Comparison of ENCODE assay signal across 8 cellular contexts in the genomic region with DNA sequence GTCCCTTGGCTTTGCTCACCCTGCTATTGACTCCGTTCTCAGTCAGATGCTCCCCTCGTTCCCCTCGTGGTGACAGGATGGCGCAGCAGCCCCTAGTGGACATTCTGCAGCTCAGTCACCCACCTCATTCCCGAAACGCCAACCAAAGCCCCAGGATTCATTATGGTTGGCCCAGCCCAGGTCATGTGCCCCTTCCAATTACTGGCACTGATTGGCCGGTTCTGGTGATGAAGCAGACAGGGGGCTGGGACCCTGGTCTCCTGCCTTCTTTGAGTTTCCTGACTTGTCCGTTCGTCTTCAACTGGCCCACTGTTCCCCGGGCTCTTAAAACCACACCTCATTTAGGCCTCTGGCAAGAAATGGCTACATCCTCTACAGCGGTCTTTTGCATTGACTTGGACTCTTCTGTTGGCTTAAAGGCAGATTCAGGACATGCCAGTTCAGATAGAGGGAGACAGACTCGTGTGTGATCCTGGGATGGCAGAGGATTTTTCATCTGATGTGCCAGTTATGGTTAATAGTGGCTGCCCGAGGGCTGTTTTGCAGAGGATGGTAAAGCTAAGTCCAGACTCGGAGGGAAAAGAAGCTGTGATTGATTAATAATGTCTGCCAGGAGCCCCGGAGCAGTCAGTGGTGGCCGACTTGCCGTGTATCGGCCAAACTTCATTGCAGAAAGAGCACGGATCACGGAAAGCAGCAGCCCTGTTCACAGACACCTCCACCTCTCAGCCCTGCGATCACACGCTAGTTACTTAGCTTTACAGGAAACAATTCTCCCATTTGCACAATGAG. TPM values are rescaled to one million over a fixed set of nuclear protein-coding genes. Genes with fewer than 3 reads are reported as not detected.
DNase-seq lines count a peak whose midpoint lies in the region; ATAC-seq and TF ChIP-seq lines count a peak whose summit lies in the region.

No MANE protein-coding gene starts in this region.

- H3K4me3 ChIP-seq in HUES6 (ENCODE audit: low read depth, low read length), result peak overlapping the region; percentile 38; the same call in 1 of the 2 replicates
- peak overlapping the region; percentile 16 for H3K4me3 ChIP-seq in cardiac muscle cell
- peak overlapping the region; percentile 58 for H3K4me3 ChIP-seq in psoas muscle

- WGBS in psoas muscle, 3 donors, result 9 to 52% (median 25%) methylated on average over 22 of the region's 22 CpGs

- peak; percentile 79 to 97 (median 87) for ATAC-seq in psoas muscle
- no peak for ATAC-seq in HG03039 (IDR thresholded peaks at IDR 0.05; ENCODE audit: unreplicated experiment)
- ATAC-seq in GM18873 (IDR thresholded peaks at IDR 0.05; ENCODE audit: low FRiP score, unreplicated experiment), result no peak

- H3K36me3 ChIP-seq in HUES6 (ENCODE audit: control insufficient read depth, insufficient read depth, low read length), result no peaks in the 10 kb centered on the region
- no peaks in the 10 kb centered on the region for H3K36me3 ChIP-seq in cardiac muscle cell
- no peaks in the 10 kb centered on the region for H3K36me3 ChIP-seq in psoas muscle (ENCODE audit: insufficient read depth in 1 of 2, low read depth in 1 of 2)

- no peak overlapping the region for H3K9ac ChIP-seq in HUES6 (ENCODE audit: low read length)

- H3K27ac ChIP-seq in HUES6 (ENCODE audit: low read depth, low read length) (no peak overlapping the region), cardiac muscle cell (no peak overlapping the region), psoas muscle (peak overlapping the region; percentile 36)

- TF ChIP-seq CTCF in cardiac muscle cell (IDR thresholded peaks at IDR 0.05; ENCODE audit: low read depth, low read length), result peak; percentile 68
- peak; percentile 49 for TF ChIP-seq CTCF in psoas muscle (IDR thresholded peaks at IDR 0.05)

- H3K9me3 ChIP-seq in HUES6 (ENCODE audit: control insufficient read depth, insufficient read depth, low read depth, low read length) (peaks cover 12% of the 10 kb centered on the region), cardiac muscle cell (ENCODE audit: low read depth) (no peaks in the 10 kb centered on the region), psoas muscle (peaks cover 7% of the 10 kb centered on the region)

- DNase-seq in Ammon's horn (ENCODE audit: low spot score) (peak; percentile 89), cardiac muscle cell (ENCODE audit: low read depth in 1 of 2, low spot score in 1 of 2) (peak; percentile 71 to 91), psoas muscle (peak in 1 of 2 donors; percentile 75), SHP77 (lab: John Stamatoyannopoulos, UW) (no peak)
- peak; percentile 26 for DNase-seq in activated T-helper 9 cell treated with anti-CD3 and anti-CD28 coated beads, Interleukin-2, amount 50 U/mL, for 16 hours (ENCODE audit: low read depth)

- H3K4me1 ChIP-seq in HUES6 (ENCODE audit: control insufficient read depth, insufficient read depth, low read length) (no peaks in the 10 kb centered on the region), cardiac muscle cell (ENCODE audit: low read depth) (no peaks in the 10 kb centered on the region), psoas muscle (peaks cover 4% of the 10 kb centered on the region)

- H3K27me3 ChIP-seq in HUES6 (ENCODE audit: control insufficient read depth, insufficient read depth, low read length), result no peaks in the 10 kb centered on the region
- no peaks in the 10 kb centered on the region for H3K27me3 ChIP-seq in cardiac muscle cell
- no peaks in the 10 kb centered on the region for H3K27me3 ChIP-seq in psoas muscle (ENCODE audit: insufficient read depth in 3 of 3, low read length in 2 of 3)

- intact Hi-C loops in psoas muscle (cut with DNase I), result no loop called here

RNA-seq across cellular contexts. Expression of gene LSM3, which starts 37.8 kb away (rescaled TPM):
- total RNA-seq in cardiac muscle cell (5.9 and 11.2 TPM in 2 replicates), psoas muscle (10 to 100 TPM; 11.1 to 14.9 (median 13.2) TPM)
- polyA plus RNA-seq in cardiac muscle cell (27.2 and 32.2 TPM in 2 replicates), psoas muscle (10 to 100 TPM; 13.9 to 20.2 (median 17.7) TPM)

RNA-seq across cellular contexts. Expression of gene XPC, which starts 38.1 kb away (rescaled TPM):
- total RNA-seq in cardiac muscle cell, result 29.0 and 37.7 TPM in 2 replicates
- 26.6 and 38.8 TPM in 2 replicates for polyA plus RNA-seq in cardiac muscle cell
- 10 to 100 TPM; 15.1 to 19.5 (median 16.8) TPM for total RNA-seq in psoas muscle
- 1 to 10 TPM; 5.3 to 8.4 (median 6.2) TPM for polyA plus RNA-seq in psoas muscle

Comparison
In these comparisons a context has a peak if more than half of its experiments do, and no peak if none do; other contexts are left out.
1. DNase-seq: peak in Ammon's horn (single experiment), activated T-helper 9 cell treated with anti-CD3 and anti-CD28 coated beads, Interleukin-2, amount 50 U/mL, for 16 hours (single experiment) and cardiac muscle cell (2 of 2); none in SHP77 (0 of 2).
2. ATAC-seq: peak in psoas muscle (4 of 4); none in HG03039 (single experiment) and GM18873 (single experiment).
3. Peak in every context shown above with its lines, with median percentiles within 50 percentile points of each other: H3K4me3 ChIP-seq.